In the genomic region with DNA sequence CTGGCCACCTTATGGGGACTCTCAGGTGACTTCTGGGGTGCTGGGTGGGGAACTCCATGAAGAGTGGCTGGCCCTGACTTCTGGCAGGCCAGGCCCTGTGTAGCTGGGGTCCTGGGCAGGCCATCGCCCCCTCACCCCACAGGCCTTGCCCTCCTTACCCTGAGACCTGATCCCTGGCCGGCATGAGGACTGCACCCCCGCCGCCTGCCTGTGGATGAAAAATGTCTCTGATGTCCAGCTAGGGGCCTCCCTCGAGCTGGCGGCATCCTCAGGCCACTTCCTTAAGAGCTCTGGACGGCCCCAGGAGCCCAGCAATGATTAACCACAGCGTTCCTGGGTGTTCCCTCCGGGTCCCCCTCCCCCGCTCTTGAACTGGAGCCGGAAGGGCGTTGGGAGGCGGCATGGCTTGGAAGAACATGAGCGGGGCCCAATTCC, we compare ENCODE assay signal across 25 cellular contexts. TPM values are rescaled to one million over a fixed set of nuclear protein-coding genes. Genes with fewer than 3 reads are reported as not detected.
DNase-seq lines count a peak whose midpoint lies in the region; ATAC-seq and TF ChIP-seq lines count a peak whose summit lies in the region.
"Had no signal": no experiment of that assay in that cellular context is flagged by ENCODE, and none has a peak within 500 bp of the region (broad histone marks: within the 10 kb centered on the region; RNA-seq: fewer than 3 reads in every experiment).

No MANE protein-coding gene starts in this region.

- no peak overlapping the region for H3K27ac Mint-ChIP-seq in endodermal cell
- H3K27ac Mint-ChIP-seq: CD14-positive monocyte; naive thymus-derived CD4-positive, alpha-beta T cell; T-helper 1 cell treated with Interleukin-12 subunit alpha and Interleukin-12 subunit beta and Interleukin-4 antibody, amounts not matched to agents 30 μg/mL and 1 μg/mL, for 36 hours had no signal

- no peaks in the 10 kb centered on the region for H3K9me3 Mint-ChIP-seq in endodermal cell
- H3K9me3 Mint-ChIP-seq: CD14-positive monocyte; naive thymus-derived CD4-positive, alpha-beta T cell; T-helper 1 cell treated with Interleukin-12 subunit alpha and Interleukin-12 subunit beta and Interleukin-4 antibody, amounts not matched to agents 30 μg/mL and 1 μg/mL, for 36 hours had no signal

- H3K9me3 ChIP-seq in endodermal cell (ENCODE audit: control insufficient read depth, low read length): no peaks in the 10 kb centered on the region
- no peaks in the 10 kb centered on the region for H3K9me3 ChIP-seq in upper lobe of right lung
- H3K9me3 ChIP-seq: prostate gland had no signal

- H3K9ac ChIP-seq in endodermal cell (ENCODE audit: extremely low read depth, low read length, poor library complexity, severe bottlenecking): no peak overlapping the region

- DNase-seq in activated effector memory CD4-positive, alpha-beta T cell treated with anti-CD3 and anti-CD28 coated beads, Interleukin-2, amount 50 U/mL, for 16 hours: peak; percentile 34
- no peak for DNase-seq in activated effector memory CD4-positive, alpha-beta T cell treated with Interleukin-2 at 50 U/mL for 16 hours
- peak; percentile 47 for DNase-seq in endodermal cell
- DNase-seq in mesenteric fat pad (ENCODE audit: low spot score): peak; percentile 80
- peak; percentile 93 for DNase-seq in upper lobe of right lung
- no peak for DNase-seq in RWPE1 (ENCODE audit: low spot score)
- DNase-seq: activated CD8-positive, alpha-beta memory T cell treated with anti-CD3 and anti-CD28 coated beads for 24 hours; amniotic stem cell; DND-41; hippocampal formation; left ventricle myocardium superior; naive thymus-derived CD4-positive, alpha-beta T cell; NCI-H187 treated with DMSO at 0.1 percent for 48 hours; NCI-H446 treated with DMSO at 0.1 percent for 48 hours; NK-92 treated with Interleukin-12 subunit alpha and Interleukin-12 subunit beta, amount 100 ng/mL, for 24 hours; SIG-M5; stimulated activated CD4-positive, alpha-beta T cell treated with anti-CD3 and anti-CD28 coated beads, Interleukin-15, amount 100 ng/mL, for 24 hours; stimulated activated naive CD4-positive, alpha-beta T cell; trophoblast cell had no signal

- H3K4me3 ChIP-seq in endodermal cell (ENCODE audit: low read length) (no peak overlapping the region), upper lobe of right lung (no peak overlapping the region)
- H3K4me3 ChIP-seq: prostate gland had no signal

- H3K27me3 Mint-ChIP-seq in endodermal cell (ENCODE audit: insufficient read depth): peaks cover 3% of the 10 kb centered on the region

- CTCF ChIA-PET in RWPE1 (lab: Yijun Ruan, JAX): interaction anchor here (0.7 kb wide), 2 partner anchors 28 to 599 kb away, joined by 3 read pairs; no protein-coding TSS in a partner anchor

- POLR2A ChIA-PET in RWPE1 (lab: Yijun Ruan, JAX; ENCODE audit: low non-redundant PET): no interaction called here

- peak; percentile 95 for ATAC-seq in upper lobe of right lung
- ATAC-seq in HG03442 (IDR thresholded peaks at IDR 0.05; ENCODE audit: unreplicated experiment): no peak
- ATAC-seq in GM18519 (IDR thresholded peaks at IDR 0.05; ENCODE audit: low FRiP score, unreplicated experiment): no peak
- ATAC-seq: left ventricle myocardium superior; naive thymus-derived CD4-positive, alpha-beta T cell had no signal

- H3K36me3 Mint-ChIP-seq in endodermal cell (ENCODE audit: low read depth): no peaks in the 10 kb centered on the region
- H3K36me3 Mint-ChIP-seq: CD14-positive monocyte; naive thymus-derived CD4-positive, alpha-beta T cell had no signal

- 83 to 85% methylated on average over 9 to 14 of the region's 14 CpGs for WGBS in endodermal cell (ENCODE audit: insufficient coverage in 1 of 2, insufficient read length in 1 of 2), 2 experiments

- no peak for TF ChIP-seq CTCF in endodermal cell (conservative IDR thresholded peaks at IDR 0.05)
- TF ChIP-seq CTCF in upper lobe of right lung (IDR thresholded peaks at IDR 0.05): peak; percentile 16
- no peak for TF ChIP-seq CTCF in RWPE1 (conservative IDR thresholded peaks at IDR 0.05; ENCODE audit: low read depth)

- no peaks in the 10 kb centered on the region for H3K27me3 ChIP-seq in endodermal cell (ENCODE audit: control insufficient read depth, insufficient read depth, low read length, poor library complexity, severe bottlenecking)
- H3K27me3 ChIP-seq in upper lobe of right lung: no peaks in the 10 kb centered on the region

- H3K4me1 Mint-ChIP-seq in endodermal cell: no peaks in the 10 kb centered on the region
- H3K4me1 Mint-ChIP-seq: CD14-positive monocyte; naive thymus-derived CD4-positive, alpha-beta T cell had no signal

- no peak overlapping the region for H3K4me3 Mint-ChIP-seq in endodermal cell
- H3K4me3 Mint-ChIP-seq: CD14-positive monocyte; naive thymus-derived CD4-positive, alpha-beta T cell; T-helper 1 cell treated with Interleukin-12 subunit alpha and Interleukin-12 subunit beta and Interleukin-4 antibody, amounts not matched to agents 30 μg/mL and 1 μg/mL, for 36 hours had no signal

- no peaks in the 10 kb centered on the region for H3K36me3 ChIP-seq in endodermal cell (ENCODE audit: control insufficient read depth, insufficient read depth, low read length)
- no peaks in the 10 kb centered on the region for H3K36me3 ChIP-seq in upper lobe of right lung
- H3K36me3 ChIP-seq: prostate gland had no signal

- H3K27ac ChIP-seq in endodermal cell (ENCODE audit: low read depth, low read length) (no peak overlapping the region), upper lobe of right lung (peak overlapping the region; percentile 47), RWPE1 (no peak overlapping the region)
- H3K27ac ChIP-seq: prostate gland had no signal

- intact Hi-C loops in upper lobe of right lung (cut with DNase I): no loop called here

- H3K4me1 ChIP-seq in endodermal cell (ENCODE audit: control insufficient read depth, insufficient read depth, low read length) (no peaks in the 10 kb centered on the region), upper lobe of right lung (no peaks in the 10 kb centered on the region)
- H3K4me1 ChIP-seq: prostate gland had no signal

RNA-seq across cellular contexts. Expression of a gene that starts 31.8 kb away (rescaled TPM):
- 1 to 10 TPM in 1 of 2 donors, under 1 TPM in 1; 0.99 to 1.6 TPM for total RNA-seq in endodermal cell
- polyA plus RNA-seq in endodermal cell (2013, experiment 1 of 2): 0.93 TPM
- polyA plus RNA-seq in endodermal cell (2013, experiment 2 of 2): 0.41 TPM
- total RNA-seq in mesenteric fat pad: not detected
- 10.1 TPM for total RNA-seq in upper lobe of right lung
- total RNA-seq: left ventricle myocardium superior; MCF 10A; naive thymus-derived CD4-positive, alpha-beta T cell had no signal
- polyA plus RNA-seq: CD14-positive monocyte; naive thymus-derived CD4-positive, alpha-beta T cell had no signal

Comparison
In these comparisons a context has a peak if more than half of its experiments do, and no peak if none do; other contexts are left out.
1. DNase-seq: peak in activated effector memory CD4-positive, alpha-beta T cell treated with anti-CD3 and anti-CD28 coated beads, Interleukin-2, amount 50 U/mL, for 16 hours (single experiment), endodermal cell (single experiment), mesenteric fat pad (single experiment) and upper lobe of right lung (single experiment); none in activated effector memory CD4-positive, alpha-beta T cell treated with Interleukin-2 at 50 U/mL for 16 hours (single experiment) and RWPE1 (single experiment).